ENCODE assay signal across 8 cellular contexts in the genomic region with DNA sequence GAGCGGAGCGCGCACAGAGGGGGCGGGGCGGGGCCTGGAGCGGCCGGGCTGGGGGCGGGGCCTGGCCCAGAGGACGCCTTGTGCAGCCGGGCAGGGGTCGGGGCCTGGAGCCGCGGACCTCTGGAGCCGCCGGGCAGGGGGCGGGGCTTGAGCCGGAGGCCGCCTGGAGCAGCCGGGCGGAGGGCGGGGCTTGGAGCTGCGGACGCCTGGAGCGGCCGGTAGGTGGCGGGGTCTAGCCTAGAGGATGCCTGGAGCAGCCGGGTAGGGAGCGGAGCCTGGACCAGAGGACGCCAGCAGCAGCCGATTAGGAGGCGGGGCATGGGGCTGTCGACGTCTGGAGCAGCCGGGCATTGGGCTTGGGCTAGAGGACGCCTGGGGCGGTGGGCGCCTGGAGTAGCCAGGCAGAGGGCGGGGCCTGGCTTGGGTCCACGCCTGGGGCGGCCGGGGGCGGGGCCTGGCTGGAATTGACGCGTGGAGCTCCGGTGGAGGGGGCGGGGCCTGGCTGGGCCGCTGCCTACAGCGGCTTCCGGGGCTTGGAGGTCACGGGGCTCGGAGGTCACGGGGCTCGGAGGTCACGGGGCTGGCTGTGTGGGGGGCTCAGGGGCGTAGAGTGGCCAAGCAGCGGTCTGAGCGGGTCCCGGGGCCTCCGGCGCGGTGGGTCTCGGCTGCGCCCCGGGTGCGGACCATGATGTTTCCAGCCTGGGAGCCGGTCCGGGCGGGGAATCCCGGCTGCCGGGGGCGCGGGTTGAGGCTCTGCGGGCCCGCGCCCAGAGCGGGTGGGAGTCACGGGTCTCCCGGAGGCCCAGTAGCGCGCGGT. TPM values are rescaled to one million over a fixed set of nuclear protein-coding genes. Genes with fewer than 3 reads are reported as not detected.
DNase-seq lines count a peak whose midpoint lies in the region; ATAC-seq and TF ChIP-seq lines count a peak whose summit lies in the region.

Gene ANKRD10 (minus strand): TSS at position 13 of the 817 bp plus-strand sequence. CDS start 135 bp downstream, outside the sequence.

- H3K4me1 ChIP-seq in mammary epithelial cell (ENCODE audit: insufficient read depth, low read length), result peaks cover 35% of the 10 kb centered on the region
- peaks cover 23% of the 10 kb centered on the region for H3K4me1 ChIP-seq in smooth muscle cell (ENCODE audit: low read depth)

- H3K4me2 ChIP-seq in mammary epithelial cell (ENCODE audit: insufficient read depth, low read depth, low read length), result peak within 1 kb of the TSS; percentile 91
- H3K4me2 ChIP-seq in smooth muscle cell, result peak within 1 kb of the TSS; percentile 88

- intact Hi-C loops in mammary epithelial cell (cut with micrococcal nuclease), result loop anchor here (1.0 to 10.0 kb wide), 7 partner anchors 45 to 690 kb away; no protein-coding TSS in a partner anchor

- H3K27ac ChIP-seq in WERI-Rb-1 (peak within 1 kb of the TSS; percentile 100), mammary epithelial cell (ENCODE audit: insufficient read depth, low read depth, low read length) (peak within 1 kb of the TSS; percentile 95), smooth muscle cell (ENCODE audit: low read depth) (peak within 1 kb of the TSS; percentile 97)

- 2% methylated on average over 9 of the region's 81 CpGs for WGBS in mammary epithelial cell (ENCODE audit: low coverage, missing lambda C conversion rate)
- WGBS in smooth muscle cell (ENCODE audit: low lambda C conversion rate), result 1% methylated on average over 36 of the region's 81 CpGs

- H3K27me3 ChIP-seq in WERI-Rb-1 (ENCODE audit: insufficient read depth, low read depth, severe bottlenecking) (no peaks in the 10 kb centered on the region), mammary epithelial cell (ENCODE audit: insufficient read depth, low read length) (no peaks in the 10 kb centered on the region), smooth muscle cell (ENCODE audit: low read depth) (no peaks in the 10 kb centered on the region)

- peak; percentile 98 for DNase-seq in AG08395 (ENCODE audit: low spot score)
- DNase-seq in NCI-H2227 (lab: John Stamatoyannopoulos, UW; ENCODE audit: unreplicated experiment), result peak; percentile 97
- DNase-seq in WERI-Rb-1, result peak; percentile 100
- DNase-seq in mammary epithelial cell, result peak; percentile 99
- DNase-seq in iPS-NIHi11 (ENCODE audit: low spot score), result peak; percentile 98
- peak; percentile 97 for DNase-seq in smooth muscle cell (lab: John Stamatoyannopoulos, UW; ENCODE audit: unreplicated experiment)

- peak; percentile 92 for TF ChIP-seq CTCF in WERI-Rb-1 (IDR thresholded peaks at IDR 0.05; ENCODE audit: low read depth, low read length)
- TF ChIP-seq CTCF in mammary epithelial cell (conservative IDR thresholded peaks at IDR 0.05 in 1 of 2, IDR thresholded peaks at IDR 0.05 in 1 of 2; ENCODE audit: extremely low read depth in 1 of 2, insufficient read depth in 1 of 2, low read depth in 1 of 2, low read length in 2 of 2), result peak; percentile 53 to 78
- TF ChIP-seq CTCF in smooth muscle cell (IDR thresholded peaks at IDR 0.05; ENCODE audit: borderline replicate concordance, insufficient read depth, poor library complexity, severe bottlenecking), result peak; percentile 82

- H3K9ac ChIP-seq in mammary epithelial cell (ENCODE audit: insufficient read depth, low read length) (peak within 1 kb of the TSS; percentile 93), smooth muscle cell (ENCODE audit: low read depth) (peak within 1 kb of the TSS; percentile 97)

- CTCF ChIA-PET in mammary epithelial cell (lab: Charles Lee; ENCODE audit: low non-redundant PET), result interaction anchor here (0.7 kb wide), 1 partner anchor 344 kb away, joined by 3 read pairs; no protein-coding TSS in a partner anchor

- H3K79me2 ChIP-seq in mammary epithelial cell (ENCODE audit: insufficient read depth, low read length) (peaks cover 45% of the 10 kb centered on the region), smooth muscle cell (ENCODE audit: low read depth) (peaks cover 39% of the 10 kb centered on the region)

- H3K4me3 ChIP-seq in WERI-Rb-1 (ENCODE audit: low read depth, low read length) (peak within 1 kb of the TSS; percentile 88), mammary epithelial cell (replicated peaks in 1 of 3; ENCODE audit: insufficient read depth in 1 of 3, low read depth in 2 of 3, low read length in 3 of 3) (peak within 1 kb of the TSS; percentile 62 to 100 (median 77)), smooth muscle cell (peak within 1 kb of the TSS; percentile 98)

- ATAC-seq in GM18907 (IDR thresholded peaks at IDR 0.05; ENCODE audit: unreplicated experiment), result peak; percentile 82
- ATAC-seq in HG03159 (IDR thresholded peaks at IDR 0.05; ENCODE audit: unreplicated experiment), result peak; percentile 76

- H2AFZ ChIP-seq in mammary epithelial cell (ENCODE audit: low read depth, low read length) (peak within 1 kb of the TSS; percentile 90), smooth muscle cell (ENCODE audit: low read depth) (peak within 1 kb of the TSS; percentile 68)

- no peaks in the 10 kb centered on the region for H3K9me3 ChIP-seq in WERI-Rb-1 (ENCODE audit: severe bottlenecking)
- no peaks in the 10 kb centered on the region for H3K9me3 ChIP-seq in mammary epithelial cell (replicated peaks; ENCODE audit: insufficient read depth, low read length)
- no peaks in the 10 kb centered on the region for H3K9me3 ChIP-seq in smooth muscle cell (replicated peaks; ENCODE audit: low read depth)

- H3K36me3 ChIP-seq in WERI-Rb-1 (peaks cover 26% of the 10 kb centered on the region), mammary epithelial cell (ENCODE audit: insufficient read depth, low read length) (peaks cover under 1% of the 10 kb centered on the region), smooth muscle cell (ENCODE audit: low read depth) (no peaks in the 10 kb centered on the region)

- in situ Hi-C loops in mammary epithelial cell (cut with MboI; ENCODE audit: low sequenced_read_pairs in 2 of 2), result loop anchor here in 1 of 2 donors (25.0 kb wide), 1 partner anchor 297 kb away; no protein-coding TSS in a partner anchor

- dilution Hi-C loops in mammary epithelial cell (cut with HindIII; ENCODE audit: low sequenced_read_pairs), result no loop called here

- H4K20me1 ChIP-seq in mammary epithelial cell (ENCODE audit: insufficient read depth, low read length) (peaks cover 7% of the 10 kb centered on the region), smooth muscle cell (ENCODE audit: low read depth) (peaks cover 40% of the 10 kb centered on the region)

- H3F3A ChIP-seq in smooth muscle cell (ENCODE audit: low read depth), result no peaks in the 10 kb centered on the region

- BruUV-seq in mammary epithelial cell (replicated peaks; lab: Mats Ljungman, UMichigan), result no TSS peak

RNA-seq across cellular contexts. Expression of gene ANKRD10, which starts in this region (rescaled TPM):
- 10 to 100 TPM; 45.3 to 50.3 TPM for total RNA-seq in mammary epithelial cell
- polyA plus RNA-seq in mammary epithelial cell, result 18.3 TPM
- 15.6 TPM for polyA minus RNA-seq in mammary epithelial cell
- total RNA-seq in smooth muscle cell, result 61.8 and 77.4 TPM in 2 replicates
- 31.0 and 42.8 TPM in 2 replicates for polyA plus RNA-seq in smooth muscle cell

Comparison
In these comparisons a context has a peak if more than half of its experiments do, and no peak if none do; other contexts are left out.
1. Peak in every context shown above with its lines: DNase-seq, ATAC-seq, H3K4me3 ChIP-seq and H3K27ac ChIP-seq.